ENCODE assay signal across 25 cellular contexts in genomic region chr11:109135627-109136026, GRCh38.
"Had no signal": no experiment of that assay in that cellular context is flagged by ENCODE, and none has a peak within 500 bp of the region (broad histone marks: within the 10 kb centered on the region; RNA-seq: fewer than 3 reads in every experiment).

No MANE protein-coding gene starts in this region.

- ATAC-seq: effector memory CD8-positive, alpha-beta T cell; esophagus mucosa; foreskin keratinocyte; gastrocnemius medialis; gastroesophageal sphincter; heart left ventricle; heart right ventricle had no signal

- H3K4me2 ChIP-seq: hepatocyte had no signal

- H3K27ac ChIP-seq: colonic mucosa, coronary artery, dorsolateral prefrontal cortex, epithelial cell of prostate, esophagus muscularis mucosa, esophagus squamous epithelium, foreskin keratinocyte, gastrocnemius medialis, gastroesophageal sphincter, heart left ventricle, heart right ventricle, hepatocyte had no signal

- H2AFZ ChIP-seq: hepatocyte had no signal

- H3K79me2 ChIP-seq: hepatocyte had no signal

- H3K27me3 ChIP-seq: colonic mucosa, dorsolateral prefrontal cortex, esophagus muscularis mucosa, esophagus squamous epithelium, foreskin keratinocyte, gastrocnemius medialis, gastroesophageal sphincter, heart left ventricle, heart right ventricle, hepatocyte had no signal

- H3K36me3 ChIP-seq: colonic mucosa, esophagus muscularis mucosa, esophagus squamous epithelium, gastrocnemius medialis, gastroesophageal sphincter, heart left ventricle, heart right ventricle had no signal

- H3K4me3 ChIP-seq: colonic mucosa, coronary artery, dorsolateral prefrontal cortex, esophagus muscularis mucosa, esophagus squamous epithelium, gastrocnemius medialis, gastroesophageal sphincter, heart left ventricle, heart right ventricle, hepatocyte had no signal

- H3K9me3 ChIP-seq: colonic mucosa, esophagus muscularis mucosa, esophagus squamous epithelium, gastrocnemius medialis, gastroesophageal sphincter had no signal

- H3K4me1 ChIP-seq: colonic mucosa, esophagus muscularis mucosa, esophagus squamous epithelium, foreskin keratinocyte, gastrocnemius medialis, gastroesophageal sphincter, heart left ventricle, heart right ventricle had no signal

- DNase-seq: colonic mucosa; cortex of kidney; dermis blood vessel endothelial cell; dorsolateral prefrontal cortex; effector CD4-positive, alpha-beta T cell; effector CD8-positive, alpha-beta T cell; effector memory CD4-positive, alpha-beta T cell; effector memory CD8-positive, alpha-beta T cell; endodermal cell; erythroblast; esophagus squamous epithelium; foreskin fibroblast; foreskin keratinocyte; foreskin melanocyte; gastrocnemius medialis; glutamatergic neuron; head of caudate nucleus; heart left ventricle; heart right ventricle had no signal
